Comparison of ENCODE assay signal across 16 cellular contexts in the genomic region with DNA sequence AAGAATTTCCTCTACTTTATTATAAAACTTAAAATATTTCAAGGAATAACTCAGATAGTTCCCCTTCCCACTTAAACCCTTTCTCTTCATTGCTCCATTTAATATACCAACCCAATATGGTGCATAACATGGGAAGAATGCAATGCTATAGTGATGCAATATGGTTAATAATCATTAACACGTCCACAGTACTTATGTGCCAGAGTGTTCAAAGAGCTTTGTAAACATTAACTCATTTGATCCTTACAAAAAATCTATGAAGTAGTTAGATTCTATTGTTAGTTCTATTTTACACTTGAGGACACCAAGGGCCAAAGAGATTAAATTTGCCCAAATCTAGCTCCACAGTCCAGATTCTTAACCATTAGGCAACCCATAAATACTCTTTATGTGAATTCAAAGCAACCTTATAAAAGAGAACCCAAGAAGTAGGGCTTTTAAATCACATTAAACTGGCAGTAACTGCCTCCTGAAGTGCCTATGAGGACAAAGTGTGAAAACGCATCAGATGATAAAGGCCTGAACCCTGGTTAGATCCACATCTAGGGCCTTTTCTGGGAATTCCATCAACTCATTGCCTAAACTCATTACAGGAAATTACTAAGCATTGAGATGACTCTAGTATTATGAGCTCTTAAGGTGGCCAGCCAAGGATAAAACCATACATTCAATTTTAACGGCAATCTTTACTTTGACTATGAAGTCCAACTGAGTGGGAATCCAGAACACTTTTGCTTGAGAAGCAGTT.
A peak's percentile ranks its signal among the peaks of the same experiment; 100 is the strongest.
DNase-seq lines count a peak whose midpoint lies in the region; ATAC-seq and TF ChIP-seq lines count a peak whose summit lies in the region.
"Had no signal": no experiment of that assay in that cellular context is flagged by ENCODE, and none has a peak within 500 bp of the region (broad histone marks: within the 10 kb centered on the region; RNA-seq: fewer than 3 reads in every experiment).

No MANE protein-coding gene starts in this region.

- intact Hi-C loops in ascending aorta (cut with DNase I): no loop called here

- H3K9me3 Mint-ChIP-seq in nephron: no peaks in the 10 kb centered on the region
- H3K9me3 Mint-ChIP-seq: activated naive CD8-positive, alpha-beta T cell treated with anti-CD3 and anti-CD28 coated beads, Interleukin-2, amount 10 ng/mL, durations not matched to agents 7 days and 5 days had no signal

- peaks cover 5% of the 10 kb centered on the region for H3K4me1 Mint-ChIP-seq in nephron

- no peak overlapping the region for H3K4me3 ChIP-seq in ascending aorta

- H3K27ac Mint-ChIP-seq in nephron: peak overlapping the region; percentile 79 to 90 (median 87)
- H3K27ac Mint-ChIP-seq: activated naive CD8-positive, alpha-beta T cell treated with anti-CD3 and anti-CD28 coated beads, Interleukin-2, amount 10 ng/mL, durations not matched to agents 7 days and 5 days had no signal

- no peak overlapping the region for H3K4me3 Mint-ChIP-seq in nephron
- H3K4me3 Mint-ChIP-seq: activated naive CD8-positive, alpha-beta T cell treated with anti-CD3 and anti-CD28 coated beads, Interleukin-2, amount 10 ng/mL, durations not matched to agents 7 days and 5 days had no signal

- peak; percentile 44 for ATAC-seq in GM18508 (IDR thresholded peaks at IDR 0.05; ENCODE audit: insufficient read depth, unreplicated experiment)
- peak; percentile 42 for ATAC-seq in HG03378 (IDR thresholded peaks at IDR 0.05; ENCODE audit: unreplicated experiment)
- ATAC-seq in GM18867 (IDR thresholded peaks at IDR 0.05; ENCODE audit: unreplicated experiment): no peak
- ATAC-seq in GM21529 (IDR thresholded peaks at IDR 0.05; ENCODE audit: unreplicated experiment): no peak

- no peaks in the 10 kb centered on the region for H3K9me3 ChIP-seq in ascending aorta
- H3K9me3 ChIP-seq: BE2C had no signal

- TF ChIP-seq CTCF in nephron (IDR thresholded peaks at IDR 0.05; ENCODE audit: unreplicated experiment in 3 of 3) (no peak), ascending aorta (IDR thresholded peaks at IDR 0.05) (no peak)

- H3K27ac ChIP-seq in epithelial cell of prostate: peak overlapping the region; percentile 82
- H3K27ac ChIP-seq in ascending aorta: no peak overlapping the region

- H3K36me3 ChIP-seq in ascending aorta: no peaks in the 10 kb centered on the region
- H3K36me3 ChIP-seq: BE2C had no signal

- no peaks in the 10 kb centered on the region for H3K27me3 ChIP-seq in ascending aorta
- H3K27me3 ChIP-seq: BE2C had no signal

- DNase-seq in epithelial cell of prostate (ENCODE audit: low read depth, low spot score): no peak
- no peak for DNase-seq in ascending aorta (ENCODE audit: low spot score in 2 of 2)
- DNase-seq in SK-N-DZ (ENCODE audit: low spot score): no peak
- DNase-seq: activated naive CD8-positive, alpha-beta T cell treated with anti-CD3 and anti-CD28 coated beads, Interleukin-2, amount 10 ng/mL, durations not matched to agents 7 days and 5 days; BE2C; effector CD4-positive, alpha-beta T cell; head of caudate nucleus; mesendoderm; NCI-H1417; NCI-H526 treated with DMSO at 0.1 percent for 48 hours; SHP77 treated with DMSO at 0.1 percent for 48 hours had no signal

- no peaks in the 10 kb centered on the region for H3K36me3 Mint-ChIP-seq in nephron (ENCODE audit: low read depth)
- H3K36me3 Mint-ChIP-seq: activated naive CD8-positive, alpha-beta T cell treated with anti-CD3 and anti-CD28 coated beads, Interleukin-2, amount 10 ng/mL, durations not matched to agents 7 days and 5 days had no signal

- H3K27me3 Mint-ChIP-seq in nephron (ENCODE audit: low read depth): peaks cover 6% of the 10 kb centered on the region

- H3K4me1 ChIP-seq in ascending aorta: peaks cover 0 to 5% of the 10 kb centered on the region in 2 donors
- H3K4me1 ChIP-seq: BE2C had no signal

Comparison
In these comparisons a context has a peak if more than half of its experiments do, and no peak if none do; other contexts are left out.
1. ATAC-seq: peak in GM18508 (single experiment) and HG03378 (single experiment); none in GM18867 (single experiment) and GM21529 (single experiment).